24 cellular contexts compared by ENCODE assay signal in the genomic region with DNA sequence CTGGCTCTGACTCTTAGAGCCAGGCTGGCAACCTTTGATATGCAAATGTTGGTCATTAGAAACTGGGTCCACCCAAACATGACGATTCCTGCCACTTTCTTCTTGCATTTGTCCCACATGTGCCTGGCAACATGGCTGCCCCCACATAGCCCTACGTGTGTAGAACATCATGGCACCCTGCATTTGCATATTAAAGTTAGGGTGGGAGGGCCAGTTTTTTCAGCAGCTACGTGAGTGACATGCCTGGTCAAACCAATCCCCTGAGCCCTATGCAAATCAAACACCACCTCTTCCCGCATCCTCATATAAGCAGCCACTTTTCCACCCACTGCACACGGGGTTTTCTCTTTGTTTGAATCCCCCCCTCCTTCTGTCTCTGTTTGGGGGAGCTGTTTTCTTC.
DNase-seq lines count a peak whose midpoint lies in the region; ATAC-seq and TF ChIP-seq lines count a peak whose summit lies in the region.
"Had no signal": no experiment of that assay in that cellular context is flagged by ENCODE, and none has a peak within 500 bp of the region (broad histone marks: within the 10 kb centered on the region; RNA-seq: fewer than 3 reads in every experiment).

No MANE protein-coding gene starts in this region.

- ATAC-seq in GM23338: peak; percentile 28; the same call in 2 of the 3 replicates
- no peak for ATAC-seq in HG03196 (IDR thresholded peaks at IDR 0.05; ENCODE audit: unreplicated experiment)
- ATAC-seq: activated CD4-positive, CD25-positive, alpha-beta regulatory T cell treated with anti-CD3 and anti-CD28 coated beads, Interleukin-2, amount 50 U/mL, for 24 hours; HCT116; natural killer cell treated with Interleukin-12 subunit alpha and Interleukin-12 subunit beta and Interleukin-15 and Interleukin-18, amount 100 ng/mL, for 72 hours; Panc1; stimulated activated naive CD8-positive, alpha-beta T cell treated with anti-CD3 and anti-CD28 coated beads, Interleukin-15, Interleukin-2, amounts not matched to agents 100 U/mL and 50 U/mL, for 24 hours had no signal

- H3F3A ChIP-seq in GM23338 (replicated peaks; ENCODE audit: low read depth): no peaks in the 10 kb centered on the region

- no peak for TF ChIP-seq CTCF in GM23338 (conservative IDR thresholded peaks at IDR 0.05; ENCODE audit: low read depth in 2 of 2)
- TF ChIP-seq CTCF in astrocyte of the cerebellum (IDR thresholded peaks at IDR 0.05; ENCODE audit: low read depth, low read length, missing control alignments): no peak
- TF ChIP-seq CTCF in transverse colon (IDR thresholded peaks at IDR 0.05): no peak

- no peak overlapping the region for H3K27ac Mint-ChIP-seq in GM23338
- no peak overlapping the region for H3K27ac Mint-ChIP-seq in activated CD4-positive, alpha-beta memory T cell treated with anti-CD3 and anti-CD28 coated beads for 36 hours
- H3K27ac Mint-ChIP-seq: activated naive CD8-positive, alpha-beta T cell treated with anti-CD3 and anti-CD28 coated beads for 36 hours; natural killer cell treated with Interleukin-12 subunit alpha and Interleukin-12 subunit beta and Interleukin-15 and Interleukin-18, amount 100 ng/mL, for 72 hours; progenitor cell of endocrine pancreas; T-helper 2 cell treated with Interferon-gamma antibody and Interleukin-4, amounts not matched to agents 5 μg/mL and 100 μg/mL, for 36 hours had no signal

- POLR2A ChIA-PET in activated CD4-positive, alpha-beta memory T cell treated with anti-CD3 and anti-CD28 coated beads for 36 hours (lab: Charles Lee): no interaction called here

- in situ Hi-C loops in astrocyte of the cerebellum (cut with HindIII; ENCODE audit: low sequenced_read_pairs): no loop called here
- in situ Hi-C loops in transverse colon (cut with MboI; ENCODE audit: low pct_ligation_motif_present in 1 of 4, low pct_unique_long_range_greater_than_20kb in 1 of 4, low sequenced_read_pairs in 3 of 4): no loop called here

- H3K4me1 ChIP-seq in GM23338 (ENCODE audit: insufficient read depth): peaks cover 5% of the 10 kb centered on the region; the same call in 1 of the 2 replicates
- H3K4me1 ChIP-seq in neuron (ENCODE audit: insufficient read depth, low read length): peaks cover 2% of the 10 kb centered on the region
- H3K4me1 ChIP-seq in transverse colon: no peaks in the 10 kb centered on the region
- H3K4me1 ChIP-seq: tibial artery had no signal

- H3K4me1 Mint-ChIP-seq in GM23338: peaks cover 7% of the 10 kb centered on the region
- H3K4me1 Mint-ChIP-seq in activated CD4-positive, alpha-beta memory T cell treated with anti-CD3 and anti-CD28 coated beads for 36 hours (ENCODE audit: low read depth): no peaks in the 10 kb centered on the region
- H3K4me1 Mint-ChIP-seq: activated naive CD8-positive, alpha-beta T cell treated with anti-CD3 and anti-CD28 coated beads for 36 hours had no signal

- TF ChIP-seq EP300 in transverse colon (IDR thresholded peaks at IDR 0.05; ENCODE audit: low read depth): no peak

- H3K79me2 ChIP-seq in GM23338 (replicated peaks; ENCODE audit: insufficient read depth): no peaks in the 10 kb centered on the region

- no peak for TF ChIP-seq POLR2A in transverse colon (IDR thresholded peaks at IDR 0.05)

- WGBS in transverse colon (ENCODE audit: low coverage in 1 of 2), 2 donors: 69 to 86% methylated on average over 1 to 5 of the region's 5 CpGs

- H3K27ac ChIP-seq in GM23338 (ENCODE audit: low read depth) (no peak overlapping the region), transverse colon (no peak overlapping the region)
- H3K27ac ChIP-seq: tibial artery had no signal

- no peaks in the 10 kb centered on the region for H4K20me1 ChIP-seq in GM23338 (replicated peaks; ENCODE audit: insufficient read depth)

- DNase-seq in GM23338 (ENCODE audit: low spot score) (peak; percentile 32), NCI-H2227 (lab: John Stamatoyannopoulos, UW; ENCODE audit: unreplicated experiment) (peak; percentile 87), astrocyte of the cerebellum (ENCODE audit: low read depth) (peak; percentile 28), mucosa of gallbladder (ENCODE audit: low spot score) (no peak), transverse colon (no peak)
- no peak for DNase-seq in activated CD4-positive, alpha-beta memory T cell treated with anti-CD3 and anti-CD28 coated beads for 36 hours
- DNase-seq: activated naive CD8-positive, alpha-beta T cell treated with anti-CD3 and anti-CD28 coated beads for 36 hours; foreskin fibroblast; kidney glomerular epithelial cell; mesenchymal stem cell; MG63; NCI-H1694 treated with DMSO at 0.1 percent for 48 hours; NCI-H510A treated with DMSO at 0.1 percent for 48 hours; stimulated activated CD4-positive, alpha-beta T cell treated with anti-CD3 and anti-CD28 coated beads, Interleukin-2, amount 100 ng/mL, for 24 hours; stimulated activated naive CD8-positive, alpha-beta T cell treated with anti-CD3 and anti-CD28 coated beads, Interleukin-15, Interleukin-2, amounts not matched to agents 100 U/mL and 50 U/mL, for 24 hours; tibial artery had no signal

- H3K9me3 ChIP-seq in neuron (ENCODE audit: low read length): no peaks in the 10 kb centered on the region
- no peaks in the 10 kb centered on the region for H3K9me3 ChIP-seq in transverse colon
- H3K9me3 ChIP-seq: MG63, tibial artery had no signal

- H3K27me3 ChIP-seq in GM23338 (ENCODE audit: insufficient read depth) (no peaks in the 10 kb centered on the region), neuron (ENCODE audit: insufficient read depth, low read length) (no peaks in the 10 kb centered on the region), transverse colon (no peaks in the 10 kb centered on the region)
- H3K27me3 ChIP-seq: MG63, tibial artery had no signal

- H3K9me2 ChIP-seq in GM23338 (ENCODE audit: insufficient read depth): no peaks in the 10 kb centered on the region

- intact Hi-C loops in transverse colon (cut with DNase I; ENCODE audit: low total_unique reads): loop anchor here (5.0 kb wide), 1 partner anchor 582 kb away; no protein-coding TSS in a partner anchor
- intact Hi-C loops in activated CD4-positive, alpha-beta memory T cell treated with anti-CD3 and anti-CD28 coated beads for 36 hours (cut with micrococcal nuclease): no loop called here

- CTCF ChIA-PET in activated CD4-positive, alpha-beta memory T cell treated with anti-CD3 and anti-CD28 coated beads for 36 hours (lab: Charles Lee): interaction anchor here (0.6 kb wide), 1 partner anchor 27 kb away, joined by 3 read pairs; no protein-coding TSS in a partner anchor

- H3K36me3 Mint-ChIP-seq in GM23338 (ENCODE audit: low read depth): no peaks in the 10 kb centered on the region
- H3K36me3 Mint-ChIP-seq in activated CD4-positive, alpha-beta memory T cell treated with anti-CD3 and anti-CD28 coated beads for 36 hours: no peaks in the 10 kb centered on the region
- H3K36me3 Mint-ChIP-seq: activated naive CD8-positive, alpha-beta T cell treated with anti-CD3 and anti-CD28 coated beads for 36 hours; natural killer cell treated with Interleukin-12 subunit alpha and Interleukin-12 subunit beta and Interleukin-15 and Interleukin-18, amount 100 ng/mL, for 72 hours had no signal

- no peak overlapping the region for H3K4me3 Mint-ChIP-seq in GM23338
- no peak overlapping the region for H3K4me3 Mint-ChIP-seq in activated CD4-positive, alpha-beta memory T cell treated with anti-CD3 and anti-CD28 coated beads for 36 hours
- H3K4me3 Mint-ChIP-seq: activated naive CD8-positive, alpha-beta T cell treated with anti-CD3 and anti-CD28 coated beads for 36 hours; natural killer cell treated with Interleukin-12 subunit alpha and Interleukin-12 subunit beta and Interleukin-15 and Interleukin-18, amount 100 ng/mL, for 72 hours; T-helper 2 cell treated with Interferon-gamma antibody and Interleukin-4, amounts not matched to agents 5 μg/mL and 100 μg/mL, for 36 hours had no signal

- H3K36me3 ChIP-seq in GM23338 (ENCODE audit: insufficient read depth): no peaks in the 10 kb centered on the region
- H3K36me3 ChIP-seq in neuron (ENCODE audit: insufficient read depth, low read length): no peaks in the 10 kb centered on the region
- H3K36me3 ChIP-seq in transverse colon: no peaks in the 10 kb centered on the region
- H3K36me3 ChIP-seq: MG63, tibial artery had no signal

- H3K4me2 ChIP-seq in GM23338: no peak overlapping the region

- H2AFZ ChIP-seq in GM23338 (peak overlapping the region; percentile 57), neuron (ENCODE audit: low read depth, low read length) (peak overlapping the region; percentile 79)

- no peaks in the 10 kb centered on the region for H3K27me3 Mint-ChIP-seq in GM23338 (ENCODE audit: insufficient read depth, low read depth, poor library complexity)
- peaks cover 3% of the 10 kb centered on the region for H3K27me3 Mint-ChIP-seq in activated CD4-positive, alpha-beta memory T cell treated with anti-CD3 and anti-CD28 coated beads for 36 hours
- H3K27me3 Mint-ChIP-seq: activated naive CD8-positive, alpha-beta T cell treated with anti-CD3 and anti-CD28 coated beads for 36 hours; natural killer cell treated with Interleukin-12 subunit alpha and Interleukin-12 subunit beta and Interleukin-15 and Interleukin-18, amount 100 ng/mL, for 72 hours; progenitor cell of endocrine pancreas had no signal

- H3K4me3 ChIP-seq in GM23338 (no peak overlapping the region), astrocyte of the cerebellum (ENCODE audit: low read depth, low read length) (peak overlapping the region; percentile 35), neuron (ENCODE audit: low read length) (peak overlapping the region; percentile 43), transverse colon (no peak overlapping the region)
- H3K4me3 ChIP-seq: MG63, tibial artery had no signal

- H3K9me3 Mint-ChIP-seq in GM23338: no peaks in the 10 kb centered on the region
- no peaks in the 10 kb centered on the region for H3K9me3 Mint-ChIP-seq in activated CD4-positive, alpha-beta memory T cell treated with anti-CD3 and anti-CD28 coated beads for 36 hours
- H3K9me3 Mint-ChIP-seq: activated naive CD8-positive, alpha-beta T cell treated with anti-CD3 and anti-CD28 coated beads for 36 hours; T-helper 2 cell treated with Interferon-gamma antibody and Interleukin-4, amounts not matched to agents 5 μg/mL and 100 μg/mL, for 36 hours had no signal

TF ChIP-seq in GM23338, 12 proteins besides CTCF, POLR2A, EP300 and RAD21 (continues in another document):
- TF ChIP-seq ZNF114 (CRISPR knock-in tag; IDR thresholded peaks at IDR 0.05) (no peak), ZNF331 (CRISPR knock-in tag; IDR thresholded peaks at IDR 0.05; ENCODE audit: low read depth) (no peak), NANOG (IDR thresholded peaks at IDR 0.05; ENCODE audit: borderline replicate concordance) (no peak), EZH2phosphoT487 (IDR thresholded peaks at IDR 0.05; ENCODE audit: unreplicated experiment) (no peak)
- TF ChIP-seq, protein P1, sequence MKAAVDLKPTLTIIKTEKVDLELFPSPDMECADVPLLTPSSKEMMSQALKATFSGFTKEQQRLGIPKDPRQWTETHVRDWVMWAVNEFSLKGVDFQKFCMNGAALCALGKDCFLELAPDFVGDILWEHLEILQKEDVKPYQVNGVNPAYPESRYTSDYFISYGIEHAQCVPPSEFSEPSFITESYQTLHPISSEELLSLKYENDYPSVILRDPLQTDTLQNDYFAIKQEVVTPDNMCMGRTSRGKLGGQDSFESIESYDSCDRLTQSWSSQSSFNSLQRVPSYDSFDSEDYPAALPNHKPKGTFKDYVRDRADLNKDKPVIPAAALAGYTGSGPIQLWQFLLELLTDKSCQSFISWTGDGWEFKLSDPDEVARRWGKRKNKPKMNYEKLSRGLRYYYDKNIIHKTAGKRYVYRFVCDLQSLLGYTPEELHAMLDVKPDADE (IDR thresholded peaks at IDR 0.05): no peak

Comparison
In these comparisons a context has a peak if more than half of its experiments do, and no peak if none do; other contexts are left out.
1. DNase-seq: peak in GM23338 (single experiment), NCI-H2227 (single experiment) and astrocyte of the cerebellum (single experiment); none in mucosa of gallbladder (single experiment), transverse colon (single experiment) and activated CD4-positive, alpha-beta memory T cell treated with anti-CD3 and anti-CD28 coated beads for 36 hours (single experiment).
2. H3K4me3 ChIP-seq: peak in astrocyte of the cerebellum (single experiment) and neuron (single experiment); none in GM23338 (single experiment) and transverse colon (0 of 4).